ENCODE assay signal across 18 cellular contexts in genomic region chr6:39054577-39055142, GRCh38. TPM values are rescaled to one million over a fixed set of nuclear protein-coding genes. Genes with fewer than 3 reads are reported as not detected.
A peak's percentile ranks its signal among the peaks of the same experiment; 100 is the strongest.
DNase-seq lines count a peak whose midpoint lies in the region; ATAC-seq and TF ChIP-seq lines count a peak whose summit lies in the region.
"Had no signal": no experiment of that assay in that cellular context is flagged by ENCODE, and none has a peak within 500 bp of the region (broad histone marks: within the 10 kb centered on the region; RNA-seq: fewer than 3 reads in every experiment).

No MANE protein-coding gene starts in this region.

- H3K36me3 Mint-ChIP-seq in WTC11 (no peaks in the 10 kb centered on the region), type B pancreatic cell (no peaks in the 10 kb centered on the region)

- no peak overlapping the region for H3K4me3 Mint-ChIP-seq in WTC11
- H3K4me3 Mint-ChIP-seq in type B pancreatic cell, result no peak overlapping the region

- intact Hi-C loops in Right ventricle myocardium superior (cut with DNase I), result no loop called here
- intact Hi-C loops in left cardiac atrium (cut with DNase I), result no loop called here

- H3K27me3 Mint-ChIP-seq in WTC11 (ENCODE audit: low read depth) (peaks cover 17% of the 10 kb centered on the region), type B pancreatic cell (peaks cover 54% of the 10 kb centered on the region)

- no peak for TF ChIP-seq CTCF in WTC11 (IDR thresholded peaks at IDR 0.05)
- no peak for TF ChIP-seq CTCF in type B pancreatic cell (conservative IDR thresholded peaks at IDR 0.05)

- H3K27ac Mint-ChIP-seq in WTC11 (no peak overlapping the region), type B pancreatic cell (peak overlapping the region; percentile 31)

- CTCF ChIA-PET in WTC11 (lab: Charles Lee), result interaction anchor here (0.7 to 2.9 kb wide), 3 partner anchors 34 to 58 kb away, joined by 3 to 14 read pairs (median 5); no protein-coding TSS in a partner anchor

- DNase-seq in Right ventricle myocardium superior (no peak), left cardiac atrium (no peak), WTC11 (ENCODE audit: low spot score) (peak; percentile 30), mesenteric fat pad (ENCODE audit: low spot score) (peak; percentile 64), type B pancreatic cell (ENCODE audit: extremely low spot score, unreplicated experiment) (no peak), GM19240 (ENCODE audit: insufficient read length, low spot score) (no peak)
- DNase-seq: DMS 273 treated with DMSO at 0.1 percent for 48 hours; MV-4-11; NCI-H1417 treated with DMSO at 0.1 percent for 48 hours; NCI-H1930; NCI-H2171; NCI-H446; NCI-H69; NK-92 treated with Interleukin-12 subunit alpha and Interleukin-12 subunit beta, amount 100 ng/mL, for 24 hours had no signal

- POLR2A ChIA-PET in WTC11 (lab: Charles Lee), result no interaction called here

- H3K4me1 Mint-ChIP-seq in WTC11 (peaks cover 17% of the 10 kb centered on the region), type B pancreatic cell (ENCODE audit: unreplicated experiment) (peaks cover 15% of the 10 kb centered on the region)

- H3K9me3 Mint-ChIP-seq in WTC11 (no peaks in the 10 kb centered on the region), type B pancreatic cell (no peaks in the 10 kb centered on the region)

- ATAC-seq in Right ventricle myocardium superior (ENCODE audit: poor library complexity) (peak; percentile 45), left cardiac atrium (no peak), WTC11 (peak; percentile 70), GM19035 (IDR thresholded peaks at IDR 0.05; ENCODE audit: unreplicated experiment) (no peak)

TF ChIP-seq in WTC11, 78 proteins besides CTCF, POLR2A, EP300 and RAD21 (continues in another document):
- TF ChIP-seq AFF4 (CRISPR knock-in tag; IDR thresholded peaks at IDR 0.05; ENCODE audit: borderline replicate concordance), result no peak
- no peak for TF ChIP-seq ATF3 (CRISPR knock-in tag; conservative IDR thresholded peaks at IDR 0.05)
- no peak for TF ChIP-seq NR2C2 (CRISPR knock-in tag; IDR thresholded peaks at IDR 0.05)
- TF ChIP-seq STAT6 (CRISPR knock-in tag; conservative IDR thresholded peaks at IDR 0.05; ENCODE audit: low read depth), result no peak
- TF ChIP-seq ELF4 (CRISPR knock-in tag; IDR thresholded peaks at IDR 0.05; ENCODE audit: low read depth), result no peak
- no peak for TF ChIP-seq CDX4 (CRISPR knock-in tag; IDR thresholded peaks at IDR 0.05; ENCODE audit: borderline replicate concordance)
- TF ChIP-seq ARID4B (CRISPR knock-in tag; IDR thresholded peaks at IDR 0.05; ENCODE audit: borderline replicate concordance), result no peak
- no peak for TF ChIP-seq PRRX2 (CRISPR knock-in tag; IDR thresholded peaks at IDR 0.05)
- no peak for TF ChIP-seq ZMAT4 (CRISPR knock-in tag; IDR thresholded peaks at IDR 0.05)
- no peak for TF ChIP-seq SMAD4 (CRISPR knock-in tag; IDR thresholded peaks at IDR 0.05)
- no peak for TF ChIP-seq FOXK1 (CRISPR knock-in tag; IDR thresholded peaks at IDR 0.05)
- no peak for TF ChIP-seq JUN (CRISPR knock-in tag; IDR thresholded peaks at IDR 0.05)

RNA-seq across cellular contexts. Expression of gene GLP1R, which starts 6.1 kb away (rescaled TPM):
- total RNA-seq in Right ventricle myocardium superior (6.5 TPM), left cardiac atrium (10 to 100 TPM in 1 of 2 donors, 1 to 10 TPM in 1; 4.3 to 10.3 TPM), WTC11 (2021) (1.8 to 2.2 TPM (median 2.1 TPM) in 3 replicates), mesenteric fat pad (not detected), type B pancreatic cell (ENCODE audit: low replicate concordance) (1.6 and 4.3 TPM in 2 replicates)
- total RNA-seq: Daoy, OCI-LY7, RPMI7951 had no signal

Comparison
In these comparisons a context has a peak if more than half of its experiments do, and no peak if none do; other contexts are left out.
1. ATAC-seq: peak in Right ventricle myocardium superior (single experiment) and WTC11 (single experiment); none in left cardiac atrium (0 of 2) and GM19035 (single experiment).
2. DNase-seq: peak in WTC11 (single experiment) and mesenteric fat pad (single experiment); none in Right ventricle myocardium superior (single experiment), left cardiac atrium (single experiment), type B pancreatic cell (single experiment) and GM19240 (single experiment).